16 cellular contexts compared by ENCODE assay signal in genomic region chr5:43104102-43104501, GRCh38. TPM values are rescaled to one million over a fixed set of nuclear protein-coding genes. Genes with fewer than 3 reads are reported as not detected.
DNase-seq lines count a peak whose midpoint lies in the region; ATAC-seq and TF ChIP-seq lines count a peak whose summit lies in the region.
"Had no signal": no experiment of that assay in that cellular context is flagged by ENCODE, and none has a peak within 500 bp of the region (broad histone marks: within the 10 kb centered on the region; RNA-seq: fewer than 3 reads in every experiment).

No MANE protein-coding gene starts in this region.

- no peaks in the 10 kb centered on the region for H3K4me1 ChIP-seq in HEK293 (ENCODE audit: control insufficient read depth, insufficient read depth, low read length)
- no peaks in the 10 kb centered on the region for H3K4me1 ChIP-seq in uterus
- H3K4me1 ChIP-seq: ascending aorta, parathyroid adenoma had no signal

- H3K9me3 ChIP-seq in HEK293 (ENCODE audit: control insufficient read depth, insufficient read depth, low read depth, low read length) = no peaks in the 10 kb centered on the region
- H3K9me3 ChIP-seq in uterus = no peaks in the 10 kb centered on the region
- H3K9me3 ChIP-seq: ascending aorta had no signal

- H3K4me1 Mint-ChIP-seq in activated CD4-positive, alpha-beta T cell treated with anti-CD3 and anti-CD28 coated beads for 36 hours = peaks cover 28% of the 10 kb centered on the region
- peaks cover 33% of the 10 kb centered on the region for H3K4me1 Mint-ChIP-seq in activated CD4-positive, alpha-beta memory T cell treated with anti-CD3 and anti-CD28 coated beads for 36 hours (ENCODE audit: low read depth)
- H3K4me1 Mint-ChIP-seq in natural killer cell = peaks cover 12 to 20% of the 10 kb centered on the region in 2 donors

- H3K9me3 Mint-ChIP-seq in activated CD4-positive, alpha-beta T cell treated with anti-CD3 and anti-CD28 coated beads for 36 hours (ENCODE audit: low read depth) = no peaks in the 10 kb centered on the region
- H3K9me3 Mint-ChIP-seq in activated CD4-positive, alpha-beta memory T cell treated with anti-CD3 and anti-CD28 coated beads for 36 hours = no peaks in the 10 kb centered on the region
- no peaks in the 10 kb centered on the region for H3K9me3 Mint-ChIP-seq in natural killer cell
- H3K9me3 Mint-ChIP-seq: type B pancreatic cell had no signal

- H3K27ac Mint-ChIP-seq in activated CD4-positive, alpha-beta T cell treated with anti-CD3 and anti-CD28 coated beads for 36 hours = peak overlapping the region; percentile 14
- peak overlapping the region; percentile 20 for H3K27ac Mint-ChIP-seq in activated CD4-positive, alpha-beta memory T cell treated with anti-CD3 and anti-CD28 coated beads for 36 hours
- peak overlapping the region; percentile 63 to 87 for H3K27ac Mint-ChIP-seq in natural killer cell
- H3K27ac Mint-ChIP-seq: type B pancreatic cell had no signal

- intact Hi-C loops in activated CD4-positive, alpha-beta T cell treated with anti-CD3 and anti-CD28 coated beads for 36 hours (cut with DNase I, micrococcal nuclease) = loop anchor here in 1 of 2 experiments (2.0 kb wide), 3 partner anchors 201 to 411 kb away; partner anchors contain the start of gene C5orf34
- intact Hi-C loops in activated CD4-positive, alpha-beta memory T cell treated with anti-CD3 and anti-CD28 coated beads for 36 hours (cut with micrococcal nuclease) = loop anchor here (2.0 kb wide), 2 partner anchors 29 to 193 kb away; no protein-coding TSS in a partner anchor
- intact Hi-C loops in natural killer cell (cut with micrococcal nuclease) (loop anchor here (2.0 kb wide), 3 partner anchors 65 to 209 kb away; partner anchors contain the start of gene HMGCS1), uterus (cut with DNase I; ENCODE audit: low total_unique reads) (no loop called here)

- H3K36me3 ChIP-seq in HEK293 (ENCODE audit: control insufficient read depth in 2 of 2, insufficient read depth in 1 of 2, low read length in 2 of 2) = no peaks in the 10 kb centered on the region
- no peaks in the 10 kb centered on the region for H3K36me3 ChIP-seq in H7 (replicated peaks; ENCODE audit: control insufficient read depth, insufficient read depth, low read length)
- no peaks in the 10 kb centered on the region for H3K36me3 ChIP-seq in uterus

- CTCF ChIA-PET in activated CD4-positive, alpha-beta T cell treated with anti-CD3 and anti-CD28 coated beads for 36 hours (lab: Charles Lee) = interaction anchor here (1.2 to 9.9 kb wide), 6 partner anchors 14 to 285 kb away, joined by 3 to 123 read pairs (median 5); partner anchors contain the start of gene ZNF131
- CTCF ChIA-PET in HEK293 (lab: Yijun Ruan, JAX) = interaction anchor here (0.5 to 6.6 kb wide), 13 partner anchors 11 to 1210 kb away, joined by 3 to 141 read pairs (median 4); partner anchors contain the start of genes HMGCS1 and ZNF131
- CTCF ChIA-PET in activated CD4-positive, alpha-beta memory T cell treated with anti-CD3 and anti-CD28 coated beads for 36 hours (lab: Charles Lee) = interaction anchor here (0.9 to 4.9 kb wide), 7 partner anchors 13 to 285 kb away, joined by 3 to 26 read pairs (median 5); no protein-coding TSS in a partner anchor

- TF ChIP-seq CTCF in HEK293 (tag by site-specific recombination; IDR thresholded peaks at IDR 0.05) (no peak), natural killer cell (IDR thresholded peaks at IDR 0.05) (no peak), uterus (IDR thresholded peaks at IDR 0.05) (no peak)

- H3K36me3 Mint-ChIP-seq in activated CD4-positive, alpha-beta T cell treated with anti-CD3 and anti-CD28 coated beads for 36 hours (ENCODE audit: low read depth) = peaks cover 2% of the 10 kb centered on the region
- H3K36me3 Mint-ChIP-seq in activated CD4-positive, alpha-beta memory T cell treated with anti-CD3 and anti-CD28 coated beads for 36 hours = no peaks in the 10 kb centered on the region
- no peaks in the 10 kb centered on the region for H3K36me3 Mint-ChIP-seq in natural killer cell
- H3K36me3 Mint-ChIP-seq: type B pancreatic cell had no signal

- ATAC-seq in activated CD4-positive, alpha-beta T cell treated with anti-CD3 and anti-CD28 coated beads for 36 hours = no peak
- ATAC-seq in natural killer cell = no peak

- H3K4me3 ChIP-seq in HEK293 (ENCODE audit: low read depth, low read length) (no peak overlapping the region), H7 (ENCODE audit: insufficient read depth, low read depth, low read length) (no peak overlapping the region), uterus (no peak overlapping the region)
- H3K4me3 ChIP-seq: ascending aorta, skin epidermis had no signal

- H3K27ac ChIP-seq in HEK293 (ENCODE audit: extremely low read depth, low read depth, low read length) = no peak overlapping the region
- no peak overlapping the region for H3K27ac ChIP-seq in uterus
- H3K27ac ChIP-seq: ascending aorta, parathyroid adenoma, skin epidermis had no signal

- TF ChIP-seq POLR2A in uterus (IDR thresholded peaks at IDR 0.05) = no peak

- no peaks in the 10 kb centered on the region for H3K27me3 Mint-ChIP-seq in activated CD4-positive, alpha-beta T cell treated with anti-CD3 and anti-CD28 coated beads for 36 hours
- H3K27me3 Mint-ChIP-seq in activated CD4-positive, alpha-beta memory T cell treated with anti-CD3 and anti-CD28 coated beads for 36 hours = no peaks in the 10 kb centered on the region
- no peaks in the 10 kb centered on the region for H3K27me3 Mint-ChIP-seq in natural killer cell (ENCODE audit: low read depth in 2 of 2)
- H3K27me3 Mint-ChIP-seq: type B pancreatic cell had no signal

- H3K27me3 ChIP-seq in H7 (ENCODE audit: control insufficient read depth, insufficient read depth, low read length) (no peaks in the 10 kb centered on the region), uterus (no peaks in the 10 kb centered on the region)
- H3K27me3 ChIP-seq: ascending aorta had no signal

- POLR2A ChIA-PET in activated CD4-positive, alpha-beta T cell treated with anti-CD3 and anti-CD28 coated beads for 36 hours (lab: Charles Lee) = no interaction called here
- POLR2A ChIA-PET in HEK293 (lab: Yijun Ruan, JAX) = no interaction called here
- POLR2A ChIA-PET in activated CD4-positive, alpha-beta memory T cell treated with anti-CD3 and anti-CD28 coated beads for 36 hours (lab: Charles Lee) = no interaction called here

- peak overlapping the region; percentile 13 for H3K4me3 Mint-ChIP-seq in activated CD4-positive, alpha-beta T cell treated with anti-CD3 and anti-CD28 coated beads for 36 hours
- H3K4me3 Mint-ChIP-seq in activated CD4-positive, alpha-beta memory T cell treated with anti-CD3 and anti-CD28 coated beads for 36 hours = peak overlapping the region; percentile 41
- peak overlapping the region; percentile 21 for H3K4me3 Mint-ChIP-seq in natural killer cell
- H3K4me3 Mint-ChIP-seq: CD14-positive monocyte, type B pancreatic cell had no signal

- DNase-seq in activated CD4-positive, alpha-beta T cell treated with anti-CD3 and anti-CD28 coated beads for 36 hours = no peak
- DNase-seq in activated CD4-positive, alpha-beta T cell treated with anti-CD3 and anti-CD28 coated beads for 4 hours = no peak
- DNase-seq in activated CD4-positive, alpha-beta memory T cell treated with anti-CD3 and anti-CD28 coated beads for 36 hours = no peak
- DNase-seq in natural killer cell (no peak), H7 (no peak), UCSD-AML1 (lab: John Stamatoyannopoulos, UW; ENCODE audit: unreplicated experiment) (no peak), uterus (no peak)
- DNase-seq: activated CD4-positive, CD25-positive, alpha-beta regulatory T cell treated with anti-CD3 and anti-CD28 coated beads, Interleukin-2, amount 50 U/mL, for 72 hours; foreskin melanocyte; NCI-H1436 had no signal

TF ChIP-seq in HEK293, 187 proteins besides CTCF, POLR2A, EP300 and RAD21:
- TF ChIP-seq IKZF3 (tag by site-specific recombination; IDR thresholded peaks at IDR 0.05) (no peak), ZNF169 (tag by site-specific recombination; IDR thresholded peaks at IDR 0.05) (no peak), PRDM1 (tag by site-specific recombination; IDR thresholded peaks at IDR 0.05) (peak; percentile 94), RBAK (tag by site-specific recombination; IDR thresholded peaks at IDR 0.05) (no peak)
TF ChIP-seq in HEK293: peak in this region for 1.

RNA-seq across cellular contexts. Expression of gene ZNF131, which starts 16.6 kb away (rescaled TPM):
- 10 to 100 TPM; 30.9 to 33.4 TPM for total RNA-seq in activated CD4-positive, alpha-beta T cell treated with anti-CD3 and anti-CD28 coated beads for 36 hours
- total RNA-seq in activated CD4-positive, alpha-beta memory T cell treated with anti-CD3 and anti-CD28 coated beads for 36 hours = 10 to 100 TPM; 27.3 to 27.8 TPM
- total RNA-seq in natural killer cell (10 to 100 TPM; 69.0 to 84.0 (median 83.5) TPM), uterus (10 to 100 TPM; 28.2 to 75.4 (median 45.7) TPM)
- total RNA-seq in H7 (2014; rRNA removed; shearing (Covaris generic)) = 34.3 and 34.6 TPM in 2 replicates

Comparison
In these comparisons a context has a peak if more than half of its experiments do, and no peak if none do; other contexts are left out.
1. H3K27ac Mint-ChIP-seq: peak in every context shown above with its lines; median percentile 75 in natural killer cell; 20 in activated CD4-positive, alpha-beta memory T cell treated with anti-CD3 and anti-CD28 coated beads for 36 hours; 14 in activated CD4-positive, alpha-beta T cell treated with anti-CD3 and anti-CD28 coated beads for 36 hours.